In the genomic region with DNA sequence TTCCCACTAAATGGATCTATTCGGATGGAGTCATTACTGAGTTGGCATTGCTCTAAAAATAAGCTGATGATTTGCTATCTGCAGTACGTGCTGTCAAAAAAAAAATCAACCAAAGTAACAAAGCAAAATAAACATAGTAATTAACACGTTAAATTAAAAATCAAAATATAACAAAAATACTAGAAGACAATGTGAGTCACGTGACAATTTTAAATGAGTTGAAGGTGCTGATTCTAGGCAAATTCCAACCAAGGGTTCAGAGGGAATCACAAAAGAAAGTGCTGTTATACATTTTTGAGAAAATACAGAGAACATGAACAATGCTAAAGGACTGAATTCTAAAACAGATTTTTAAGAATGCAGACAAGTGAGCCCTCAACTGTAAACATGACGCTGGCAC, we compare ENCODE assay signal across 1 cellular context.
A peak's percentile ranks its signal among the peaks of the same experiment; 100 is the strongest.
TF ChIP-seq lines count a peak whose summit lies in the region.

No MANE protein-coding gene starts in this region.

TF ChIP-seq in HepG2, 621 proteins besides CTCF, POLR2A, EP300 and RAD21:
- TF ChIP-seq, protein P1, sequence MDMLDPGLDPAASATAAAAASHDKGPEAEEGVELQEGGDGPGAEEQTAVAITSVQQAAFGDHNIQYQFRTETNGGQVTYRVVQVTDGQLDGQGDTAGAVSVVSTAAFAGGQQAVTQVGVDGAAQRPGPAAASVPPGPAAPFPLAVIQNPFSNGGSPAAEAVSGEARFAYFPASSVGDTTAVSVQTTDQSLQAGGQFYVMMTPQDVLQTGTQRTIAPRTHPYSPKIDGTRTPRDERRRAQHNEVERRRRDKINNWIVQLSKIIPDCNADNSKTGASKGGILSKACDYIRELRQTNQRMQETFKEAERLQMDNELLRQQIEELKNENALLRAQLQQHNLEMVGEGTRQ (IDR thresholded peaks at IDR 0.05; ENCODE audit: low read depth, low read length) = peak; percentile 34; the same call in 1 of the 2 replicates
- TF ChIP-seq, protein P1 (CRISPR knock-in tag; IDR thresholded peaks at IDR 0.05; ENCODE audit: borderline replicate concordance) = no peak
- TF ChIP-seq ZNF512 (CRISPR knock-in tag; IDR thresholded peaks at IDR 0.05) (no peak), RAD51 (IDR thresholded peaks at IDR 0.05; ENCODE audit: borderline replicate concordance) (peak; percentile 81)
- TF ChIP-seq, protein P2, sequence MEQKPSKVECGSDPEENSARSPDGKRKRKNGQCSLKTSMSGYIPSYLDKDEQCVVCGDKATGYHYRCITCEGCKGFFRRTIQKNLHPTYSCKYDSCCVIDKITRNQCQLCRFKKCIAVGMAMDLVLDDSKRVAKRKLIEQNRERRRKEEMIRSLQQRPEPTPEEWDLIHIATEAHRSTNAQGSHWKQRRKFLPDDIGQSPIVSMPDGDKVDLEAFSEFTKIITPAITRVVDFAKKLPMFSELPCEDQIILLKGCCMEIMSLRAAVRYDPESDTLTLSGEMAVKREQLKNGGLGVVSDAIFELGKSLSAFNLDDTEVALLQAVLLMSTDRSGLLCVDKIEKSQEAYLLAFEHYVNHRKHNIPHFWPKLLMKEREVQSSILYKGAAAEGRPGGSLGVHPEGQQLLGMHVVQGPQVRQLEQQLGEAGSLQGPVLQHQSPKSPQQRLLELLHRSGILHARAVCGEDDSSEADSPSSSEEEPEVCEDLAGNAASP (CRISPR knock-in tag; IDR thresholded peaks at IDR 0.05; ENCODE audit: borderline replicate concordance) = no peak
